In genomic region chr11:65497141-65498041, GRCh38 we compare ENCODE assay signal across 1 cellular context.
TF ChIP-seq lines count a peak whose summit lies in the region.

No MANE protein-coding gene starts in this region.

TF ChIP-seq in HepG2, 621 proteins besides CTCF, POLR2A, EP300 and RAD21 (continued from another document and continues in another):
- TF ChIP-seq ZC3H13 (CRISPR knock-in tag; IDR thresholded peaks at IDR 0.05) (peak; percentile 84; the same call in 1 of the 2 replicates), TBL1XR1 (IDR thresholded peaks at IDR 0.05; ENCODE audit: borderline replicate concordance, low read length, partially characterized antibody) (no peak), SP1 (IDR thresholded peaks at IDR 0.05) (no peak), SP1 (CRISPR knock-in tag; IDR thresholded peaks at IDR 0.05) (peak; percentile 78; the same call in 1 of the 2 replicates), GATAD2A (CRISPR knock-in tag; IDR thresholded peaks at IDR 0.05) (no peak; the same call in 1 of the 2 replicates), ZMYM3 (CRISPR knock-in tag; IDR thresholded peaks at IDR 0.05) (no peak), ZNF276 (CRISPR knock-in tag; IDR thresholded peaks at IDR 0.05; ENCODE audit: low read depth) (no peak), SAFB2 (CRISPR knock-in tag; IDR thresholded peaks at IDR 0.05; ENCODE audit: borderline replicate concordance, low read depth) (peak; percentile 82; the same call in 1 of the 2 replicates), KLF12 (CRISPR knock-in tag; IDR thresholded peaks at IDR 0.05; ENCODE audit: borderline replicate concordance) (peak; percentile 94; the same call in 1 of the 2 replicates), ZNF460 (CRISPR knock-in tag; IDR thresholded peaks at IDR 0.05; ENCODE audit: borderline replicate concordance) (no peak; the same call in 1 of the 2 replicates), ATRX (CRISPR knock-in tag; IDR thresholded peaks at IDR 0.05; ENCODE audit: borderline replicate concordance) (no peak), RXRA (CRISPR knock-in tag; IDR thresholded peaks at IDR 0.05) (peak; percentile 86; the same call in 1 of the 2 replicates), RARG (CRISPR knock-in tag; IDR thresholded peaks at IDR 0.05; ENCODE audit: low read depth) (peak; percentile 67; the same call in 1 of the 2 replicates), ZNF3 (CRISPR knock-in tag; IDR thresholded peaks at IDR 0.05) (no peak), ZNF18 (CRISPR knock-in tag; IDR thresholded peaks at IDR 0.05; ENCODE audit: insufficient replicate concordance) (peak; percentile 55), ZNF737 (CRISPR knock-in tag; IDR thresholded peaks at IDR 0.05; ENCODE audit: borderline replicate concordance) (no peak), RFXANK (CRISPR knock-in tag; IDR thresholded peaks at IDR 0.05) (no peak), PAX8 (CRISPR knock-in tag; IDR thresholded peaks at IDR 0.05; ENCODE audit: borderline replicate concordance) (no peak), ZFP90 (CRISPR knock-in tag; IDR thresholded peaks at IDR 0.05; ENCODE audit: borderline replicate concordance) (peak; percentile 32; the same call in 1 of the 2 replicates), CBX1 (IDR thresholded peaks at IDR 0.05; ENCODE audit: low read depth) (peak; percentile 30), ZBTB38 (CRISPR knock-in tag; IDR thresholded peaks at IDR 0.05) (peak; percentile 99), TFDP1 (CRISPR knock-in tag; IDR thresholded peaks at IDR 0.05; ENCODE audit: borderline replicate concordance) (peak; percentile 92; the same call in 1 of the 2 replicates), ZBTB43 (CRISPR knock-in tag; conservative IDR thresholded peaks at IDR 0.05) (peak; percentile 18; the same call in 1 of the 2 replicates), SMARCE1 (IDR thresholded peaks at IDR 0.05; ENCODE audit: borderline replicate concordance) (no peak), FOXC1 (CRISPR knock-in tag; IDR thresholded peaks at IDR 0.05; ENCODE audit: borderline replicate concordance) (peak; percentile 84), ZNF224 (CRISPR knock-in tag; IDR thresholded peaks at IDR 0.05) (peak; percentile 93), BORCS8-MEF2B (CRISPR knock-in tag; IDR thresholded peaks at IDR 0.05) (peak; percentile 87), ZKSCAN5 (CRISPR knock-in tag; IDR thresholded peaks at IDR 0.05) (no peak), ZNF546 (CRISPR knock-in tag; conservative IDR thresholded peaks at IDR 0.05) (no peak; the same call in 1 of the 2 replicates), THAP8 (CRISPR knock-in tag; IDR thresholded peaks at IDR 0.05; ENCODE audit: borderline replicate concordance) (0 out of 2 replicates have a peak, but pooled peaks have one; percentile 11), SP5 (CRISPR knock-in tag; IDR thresholded peaks at IDR 0.05; ENCODE audit: borderline replicate concordance, low read depth) (peak; percentile 95), MIER3 (CRISPR knock-in tag; IDR thresholded peaks at IDR 0.05; ENCODE audit: borderline replicate concordance) (no peak)
- TF ChIP-seq, protein P1, sequence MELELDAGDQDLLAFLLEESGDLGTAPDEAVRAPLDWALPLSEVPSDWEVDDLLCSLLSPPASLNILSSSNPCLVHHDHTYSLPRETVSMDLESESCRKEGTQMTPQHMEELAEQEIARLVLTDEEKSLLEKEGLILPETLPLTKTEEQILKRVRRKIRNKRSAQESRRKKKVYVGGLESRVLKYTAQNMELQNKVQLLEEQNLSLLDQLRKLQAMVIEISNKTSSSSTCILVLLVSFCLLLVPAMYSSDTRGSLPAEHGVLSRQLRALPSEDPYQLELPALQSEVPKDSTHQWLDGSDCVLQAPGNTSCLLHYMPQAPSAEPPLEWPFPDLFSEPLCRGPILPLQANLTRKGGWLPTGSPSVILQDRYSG (CRISPR knock-in tag; IDR thresholded peaks at IDR 0.05) = no peak
- TF ChIP-seq, protein P2, sequence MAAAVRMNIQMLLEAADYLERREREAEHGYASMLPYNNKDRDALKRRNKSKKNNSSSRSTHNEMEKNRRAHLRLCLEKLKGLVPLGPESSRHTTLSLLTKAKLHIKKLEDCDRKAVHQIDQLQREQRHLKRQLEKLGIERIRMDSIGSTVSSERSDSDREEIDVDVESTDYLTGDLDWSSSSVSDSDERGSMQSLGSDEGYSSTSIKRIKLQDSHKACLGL (CRISPR knock-in tag; IDR thresholded peaks at IDR 0.05) = peak; percentile 34; the same call in 1 of the 2 replicates
- TF ChIP-seq, protein P3, sequence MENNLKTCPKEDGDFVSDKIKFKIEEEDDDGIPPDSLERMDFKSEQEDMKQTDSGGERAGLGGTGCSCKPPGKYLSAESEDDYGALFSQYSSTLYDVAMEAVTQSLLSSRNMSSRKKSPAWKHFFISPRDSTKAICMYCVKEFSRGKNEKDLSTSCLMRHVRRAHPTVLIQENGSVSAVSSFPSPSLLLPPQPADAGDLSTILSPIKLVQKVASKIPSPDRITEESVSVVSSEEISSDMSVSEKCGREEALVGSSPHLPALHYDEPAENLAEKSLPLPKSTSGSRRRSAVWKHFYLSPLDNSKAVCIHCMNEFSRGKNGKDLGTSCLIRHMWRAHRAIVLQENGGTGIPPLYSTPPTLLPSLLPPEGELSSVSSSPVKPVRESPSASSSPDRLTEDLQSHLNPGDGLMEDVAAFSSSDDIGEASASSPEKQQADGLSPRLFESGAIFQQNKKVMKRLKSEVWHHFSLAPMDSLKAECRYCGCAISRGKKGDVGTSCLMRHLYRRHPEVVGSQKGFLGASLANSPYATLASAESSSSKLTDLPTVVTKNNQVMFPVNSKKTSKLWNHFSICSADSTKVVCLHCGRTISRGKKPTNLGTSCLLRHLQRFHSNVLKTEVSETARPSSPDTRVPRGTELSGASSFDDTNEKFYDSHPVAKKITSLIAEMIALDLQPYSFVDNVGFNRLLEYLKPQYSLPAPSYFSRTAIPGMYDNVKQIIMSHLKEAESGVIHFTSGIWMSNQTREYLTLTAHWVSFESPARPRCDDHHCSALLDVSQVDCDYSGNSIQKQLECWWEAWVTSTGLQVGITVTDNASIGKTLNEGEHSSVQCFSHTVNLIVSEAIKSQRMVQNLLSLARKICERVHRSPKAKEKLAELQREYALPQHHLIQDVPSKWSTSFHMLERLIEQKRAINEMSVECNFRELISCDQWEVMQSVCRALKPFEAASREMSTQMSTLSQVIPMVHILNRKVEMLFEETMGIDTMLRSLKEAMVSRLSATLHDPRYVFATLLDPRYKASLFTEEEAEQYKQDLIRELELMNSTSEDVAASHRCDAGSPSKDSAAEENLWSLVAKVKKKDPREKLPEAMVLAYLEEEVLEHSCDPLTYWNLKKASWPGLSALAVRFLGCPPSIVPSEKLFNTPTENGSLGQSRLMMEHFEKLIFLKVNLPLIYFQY (CRISPR knock-in tag; IDR thresholded peaks at IDR 0.05; ENCODE audit: borderline replicate concordance) = peak; percentile 62; the same call in 1 of the 2 replicates
- TF ChIP-seq, protein P4, sequence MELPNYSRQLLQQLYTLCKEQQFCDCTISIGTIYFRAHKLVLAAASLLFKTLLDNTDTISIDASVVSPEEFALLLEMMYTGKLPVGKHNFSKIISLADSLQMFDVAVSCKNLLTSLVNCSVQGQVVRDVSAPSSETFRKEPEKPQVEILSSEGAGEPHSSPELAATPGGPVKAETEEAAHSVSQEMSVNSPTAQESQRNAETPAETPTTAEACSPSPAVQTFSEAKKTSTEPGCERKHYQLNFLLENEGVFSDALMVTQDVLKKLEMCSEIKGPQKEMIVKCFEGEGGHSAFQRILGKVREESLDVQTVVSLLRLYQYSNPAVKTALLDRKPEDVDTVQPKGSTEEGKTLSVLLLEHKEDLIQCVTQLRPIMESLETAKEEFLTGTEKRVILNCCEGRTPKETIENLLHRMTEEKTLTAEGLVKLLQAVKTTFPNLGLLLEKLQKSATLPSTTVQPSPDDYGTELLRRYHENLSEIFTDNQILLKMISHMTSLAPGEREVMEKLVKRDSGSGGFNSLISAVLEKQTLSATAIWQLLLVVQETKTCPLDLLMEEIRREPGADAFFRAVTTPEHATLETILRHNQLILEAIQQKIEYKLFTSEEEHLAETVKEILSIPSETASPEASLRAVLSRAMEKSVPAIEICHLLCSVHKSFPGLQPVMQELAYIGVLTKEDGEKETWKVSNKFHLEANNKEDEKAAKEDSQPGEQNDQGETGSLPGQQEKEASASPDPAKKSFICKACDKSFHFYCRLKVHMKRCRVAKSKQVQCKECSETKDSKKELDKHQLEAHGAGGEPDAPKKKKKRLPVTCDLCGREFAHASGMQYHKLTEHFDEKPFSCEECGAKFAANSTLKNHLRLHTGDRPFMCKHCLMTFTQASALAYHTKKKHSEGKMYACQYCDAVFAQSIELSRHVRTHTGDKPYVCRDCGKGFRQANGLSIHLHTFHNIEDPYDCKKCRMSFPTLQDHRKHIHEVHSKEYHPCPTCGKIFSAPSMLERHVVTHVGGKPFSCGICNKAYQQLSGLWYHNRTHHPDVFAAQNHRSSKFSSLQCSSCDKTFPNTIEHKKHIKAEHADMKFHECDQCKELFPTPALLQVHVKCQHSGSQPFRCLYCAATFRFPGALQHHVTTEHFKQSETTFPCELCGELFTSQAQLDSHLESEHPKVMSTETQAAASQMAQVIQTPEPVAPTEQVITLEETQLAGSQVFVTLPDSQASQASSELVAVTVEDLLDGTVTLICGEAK (IDR thresholded peaks at IDR 0.05) = no peak
- TF ChIP-seq, protein P4 (CRISPR knock-in tag; IDR thresholded peaks at IDR 0.05) = peak; percentile 74; the same call in 1 of the 2 replicates
